ENCODE assay signal across 7 cellular contexts in the genomic region with DNA sequence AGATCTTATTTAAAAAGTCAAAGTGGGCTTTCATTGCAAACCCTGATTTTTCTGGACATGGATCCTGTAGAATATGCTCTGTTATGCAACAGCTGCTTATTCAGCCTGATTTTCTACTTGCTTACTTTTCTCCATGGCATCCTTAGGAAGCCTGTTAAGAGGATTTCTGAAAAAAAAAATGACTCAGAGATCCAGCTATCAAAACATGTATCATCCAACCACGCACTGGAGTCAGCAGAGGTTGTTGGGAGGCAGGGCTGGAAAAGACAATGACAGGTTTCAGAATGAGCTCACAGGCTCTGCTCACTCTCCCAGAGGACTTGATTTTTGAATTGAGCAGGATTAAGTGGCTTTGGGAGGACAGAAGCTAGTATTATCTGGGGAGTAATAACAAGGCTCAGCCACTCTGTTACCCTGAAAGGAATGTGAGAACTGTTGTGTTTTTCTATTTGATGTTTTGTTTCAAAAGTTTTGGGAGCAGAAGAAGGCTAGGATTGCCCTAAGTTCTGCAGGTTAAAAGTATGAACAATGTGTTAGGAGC.
A peak's percentile ranks its signal among the peaks of the same experiment; 100 is the strongest.
DNase-seq lines count a peak whose midpoint lies in the region; ATAC-seq, FAIRE-seq and TF ChIP-seq lines count a peak whose summit lies in the region.
"Not testable (repeated sequence)": the region's sequence is repeated elsewhere in the genome, so short reads cannot be mapped to it uniquely, and the experiment has no call there.

No MANE protein-coding gene starts in this region.

- H3K27me3 ChIP-seq in body of pancreas = not testable (repeated sequence)

- H3K27ac ChIP-seq in body of pancreas = not testable (repeated sequence)

- peak; percentile 59 for FAIRE-seq in HTR-8/SVneo (lab: Jason Lieb, UNC)

- peak; percentile 31 for DNase-seq in EH (ENCODE audit: low read depth)
- not testable (repeated sequence) for DNase-seq in HTR-8/SVneo (ENCODE audit: insufficient read length, low spot score); body of pancreas
- peak; percentile 92 for DNase-seq in NCI-H82 (lab: John Stamatoyannopoulos, UW)
- DNase-seq in fibroblast of the aortic adventitia (ENCODE audit: low read depth) = peak; percentile 33
- DNase-seq in inferior parietal cortex (ENCODE audit: extremely low spot score) = peak; percentile 28
- DNase-seq in pons (ENCODE audit: low spot score) = peak; percentile 7

- not testable (repeated sequence) for TF ChIP-seq CTCF in body of pancreas (IDR thresholded peaks at IDR 0.05); fibroblast of the aortic adventitia (IDR thresholded peaks at IDR 0.05; ENCODE audit: insufficient read depth, low read length)

- peak; percentile 15 for ATAC-seq in body of pancreas

- intact Hi-C loops in body of pancreas (cut with DNase I) = not testable (repeated sequence)

- 21 to 22% methylated on average over 1 of the region's 1 CpG for WGBS in body of pancreas, 2 donors

- not testable (repeated sequence) for H3K4me1 ChIP-seq in body of pancreas

- not testable (repeated sequence) for H3K4me3 ChIP-seq in body of pancreas; fibroblast of the aortic adventitia (ENCODE audit: low read depth, low read length)

- not testable (repeated sequence) for H3K36me3 ChIP-seq in body of pancreas (replicated peaks in 1 of 2; ENCODE audit: insufficient read depth in 1 of 2, low read depth in 2 of 2)

- not testable (repeated sequence) for TF ChIP-seq POLR2A in body of pancreas (IDR thresholded peaks at IDR 0.05)

- not testable (repeated sequence) for H3K9me3 ChIP-seq in body of pancreas
